8 cellular contexts compared by ENCODE assay signal in genomic region chrX:56994375-56995270, GRCh38. TPM values are rescaled to one million over a fixed set of nuclear protein-coding genes. Genes with fewer than 3 reads are reported as not detected.
A peak's percentile ranks its signal among the peaks of the same experiment; 100 is the strongest.
DNase-seq lines count a peak whose midpoint lies in the region; ATAC-seq and TF ChIP-seq lines count a peak whose summit lies in the region.

No MANE protein-coding gene starts in this region.

- no peak overlapping the region for H2AFZ ChIP-seq in OCI-LY7 (ENCODE audit: low read length)

- no peaks in the 10 kb centered on the region for H3K4me1 ChIP-seq in OCI-LY7 (ENCODE audit: insufficient read depth, low read length, poor library complexity, severe bottlenecking)

- H3K79me2 ChIP-seq in OCI-LY7 (ENCODE audit: insufficient read depth, low read depth, low read length) = no peaks in the 10 kb centered on the region

- H3K36me3 ChIP-seq in OCI-LY7 (ENCODE audit: insufficient read depth, low read length) = no peaks in the 10 kb centered on the region

- peak; percentile 14 for ATAC-seq in GM19043 (IDR thresholded peaks at IDR 0.05; ENCODE audit: low read depth, unreplicated experiment)

- no peaks in the 10 kb centered on the region for H4K20me1 ChIP-seq in OCI-LY7 (ENCODE audit: insufficient read depth, low read length)

- CTCF ChIA-PET in OCI-LY7 (lab: Charles Lee; ENCODE audit: unreplicated experiment) = no interaction called here

- DNase-seq in OCI-LY7 (ENCODE audit: low spot score) = no peak
- DNase-seq in epithelial cell of proximal tubule (ENCODE audit: low read depth) = no peak
- DNase-seq in NCI-H187 (lab: John Stamatoyannopoulos, UW) = no peak
- DNase-seq in EL = no peak
- DNase-seq in KBM-7 = no peak
- no peak for DNase-seq in COR-L47 (lab: John Stamatoyannopoulos, UW)

- peaks cover 37% of the 10 kb centered on the region for H3K36me3 Mint-ChIP-seq in nephron (ENCODE audit: low read depth)

- H3K4me3 Mint-ChIP-seq in nephron = peak overlapping the region; percentile 91 to 94 (median 91)

- no peaks in the 10 kb centered on the region for H3K9me2 ChIP-seq in OCI-LY7 (ENCODE audit: insufficient read depth, low read length)

- POLR2A ChIA-PET in OCI-LY7 (lab: Charles Lee) = interaction anchor here (0.5 to 0.6 kb wide), 2 partner anchors 260 to 263 kb away, joined by 3 read pairs; no protein-coding TSS in a partner anchor

- H3K4me3 ChIP-seq in OCI-LY7 (ENCODE audit: low read depth, low read length, poor library complexity, severe bottlenecking) (no peak overlapping the region), epithelial cell of proximal tubule (ENCODE audit: low read depth, low read length) (peak overlapping the region; percentile 82)

- peaks cover 17% of the 10 kb centered on the region for H3K4me1 Mint-ChIP-seq in nephron

- no TSS peak for BruUV-seq in OCI-LY7 (replicated peaks; lab: Mats Ljungman, UMichigan)

- TF ChIP-seq CTCF in OCI-LY7 (conservative IDR thresholded peaks at IDR 0.05; ENCODE audit: low read length) = no peak
- no peak for TF ChIP-seq CTCF in epithelial cell of proximal tubule (conservative IDR thresholded peaks at IDR 0.05; ENCODE audit: low read depth, low read length)
- TF ChIP-seq CTCF in nephron (IDR thresholded peaks at IDR 0.05; ENCODE audit: unreplicated experiment in 3 of 3) = no peak

- no peaks in the 10 kb centered on the region for H3K9me3 ChIP-seq in OCI-LY7 (ENCODE audit: low read length)

- peaks cover 3% of the 10 kb centered on the region for H3K9me3 Mint-ChIP-seq in nephron

- peak overlapping the region; percentile 9; the same call in 1 of the 2 replicates for H3K4me2 ChIP-seq in OCI-LY7 (ENCODE audit: low read length)

- H3K27ac Mint-ChIP-seq in nephron = peak overlapping the region; percentile 97 to 99 (median 99)

- no peak overlapping the region for H3K27ac ChIP-seq in OCI-LY7 (ENCODE audit: low read depth, low read length, poor library complexity, severe bottlenecking)

- intact Hi-C loops in OCI-LY7 (cut with micrococcal nuclease; ENCODE audit: unreplicated experiment) = loop anchor here (5.0 kb wide), 1 partner anchor 162 kb away; no protein-coding TSS in a partner anchor

- in situ Hi-C loops in KBM-7 (cut with MboI; ENCODE audit: low pct_unique_long_range_greater_than_20kb, low sequenced_read_pairs) = loop anchor here (25.0 kb wide), 2 partner anchors 207 to 707 kb away; no protein-coding TSS in a partner anchor

- no peaks in the 10 kb centered on the region for H3K27me3 Mint-ChIP-seq in nephron (ENCODE audit: low read depth)

RNA-seq across cellular contexts. Expression of gene SPIN3, which starts 0.7 kb away (rescaled TPM):
- not detected in 2 replicates for total RNA-seq in OCI-LY7 (2014; rRNA removed; shearing (Covaris generic))
- total RNA-seq in OCI-LY7 (2022) (not detected in 2 replicates), epithelial cell of proximal tubule (2.8 and 3.5 TPM in 2 replicates)
